Comparison of ENCODE assay signal across 23 cellular contexts in genomic region chr10:67664936-67665335, GRCh38. TPM values are rescaled to one million over a fixed set of nuclear protein-coding genes. Genes with fewer than 3 reads are reported as not detected.
DNase-seq lines count a peak whose midpoint lies in the region; ATAC-seq and TF ChIP-seq lines count a peak whose summit lies in the region.
"Had no signal": no experiment of that assay in that cellular context is flagged by ENCODE, and none has a peak within 500 bp of the region (broad histone marks: within the 10 kb centered on the region; RNA-seq: fewer than 3 reads in every experiment).

No MANE protein-coding gene starts in this region.

- CTCF ChIA-PET in HCT116 (lab: Charles Lee), result interaction anchor here (0.8 to 0.9 kb wide), 3 partner anchors 115 to 548 kb away, joined by 3 to 4 read pairs (median 3); no protein-coding TSS in a partner anchor

- H3K36me3 ChIP-seq in HCT116 (ENCODE audit: control insufficient read depth in 1 of 2, insufficient read depth in 2 of 2, low read length in 2 of 2) (no peaks in the 10 kb centered on the region), heart right ventricle (no peaks in the 10 kb centered on the region), H7 (replicated peaks; ENCODE audit: control insufficient read depth, insufficient read depth, low read length) (no peaks in the 10 kb centered on the region)
- H3K36me3 ChIP-seq: prostate gland had no signal

- no peak for TF ChIP-seq RAD21 in HCT116 (IDR thresholded peaks at IDR 0.05; ENCODE audit: low read depth)

- intact Hi-C loops in HCT116 (cut with micrococcal nuclease) (loop anchor here (5.0 kb wide), 1 partner anchor 97 kb away; no protein-coding TSS in a partner anchor), heart right ventricle (cut with DNase I) (loop anchor here in 6 of 10 donors (1.0 to 10.0 kb wide), 5 partner anchors 32 to 112 kb away; partner anchors contain the start of gene CTNNA3 (in 1 of the 6)), left colon (cut with DNase I, micrococcal nuclease) (no loop called here)

- no peaks in the 10 kb centered on the region for H3K79me2 ChIP-seq in HCT116 (ENCODE audit: insufficient read depth, low read length)

- TF ChIP-seq POLR2A in HCT116 (IDR thresholded peaks at IDR 0.05; ENCODE audit: borderline replicate concordance, extremely low read depth, insufficient read depth, insufficient read length), result no peak

- no peak overlapping the region for H3K27ac ChIP-seq in HCT116 (ENCODE audit: low read depth, low read length)
- peak overlapping the region; percentile 85 for H3K27ac ChIP-seq in angular gyrus (ENCODE audit: low read depth, low read length)
- peak overlapping the region in 9 of 10 donors; percentile 23 to 67 (median 52) for H3K27ac ChIP-seq in heart right ventricle
- H3K27ac ChIP-seq: prostate gland, RWPE1 had no signal

- DNase-seq in HCT116 (ENCODE audit: low read depth, low spot score), result no peak
- DNase-seq in heart right ventricle, result no peak
- peak; percentile 37 for DNase-seq in putamen (ENCODE audit: low spot score)
- DNase-seq in H7, result no peak
- no peak for DNase-seq in left colon
- no peak for DNase-seq in activated T-cell treated with anti-CD3 and anti-CD28 coated beads, Interleukin-2, amount 50 U/mL, for 1 hour
- DNase-seq in NCI-H774 (lab: John Stamatoyannopoulos, UW), result no peak
- DNase-seq: activated CD4-positive, alpha-beta memory T cell treated with anti-CD3 and anti-CD28 coated beads for 36 hours; activated T-cell treated with anti-CD3 and anti-CD28 coated beads, Interleukin-2, amount 50 U/mL, for 24 hours; CD8-positive, alpha-beta T cell; DMS79; H9; Kasumi-1; naive thymus-derived CD8-positive, alpha-beta T cell; NCI-H1417 treated with DMSO at 0.1 percent for 48 hours; NCI-H2171; stimulated activated naive CD4-positive, alpha-beta T cell treated with Interleukin-2 at 50 U/mL for 16 hours; T-cell had no signal

- BruUV-seq in HCT116 (replicated peaks; lab: Mats Ljungman, UMichigan), result no TSS peak

- H3K9ac ChIP-seq in HCT116 (ENCODE audit: low read length), result no peak overlapping the region

- no peak for ATAC-seq in HCT116
- peak in 4 of 8 donors; percentile 54 to 68 (median 64) for ATAC-seq in heart right ventricle
- ATAC-seq in left colon, result no peak
- ATAC-seq: CD8-positive, alpha-beta T cell; naive thymus-derived CD8-positive, alpha-beta T cell; T-cell had no signal

- no peak overlapping the region for H3K4me3 ChIP-seq in HCT116 (replicated peaks in 1 of 2; ENCODE audit: low read depth in 1 of 2, low read length in 2 of 2)
- peak overlapping the region in 9 of 10 donors; percentile 3 to 41 (median 37) for H3K4me3 ChIP-seq in heart right ventricle
- no peak overlapping the region for H3K4me3 ChIP-seq in H7 (ENCODE audit: insufficient read depth, low read depth, low read length)
- H3K4me3 ChIP-seq: prostate gland had no signal

- WGBS in heart right ventricle, 2 donors, result 39 to 43% methylated on average over 3 of the region's 3 CpGs

- H3K9me2 ChIP-seq in HCT116 (ENCODE audit: insufficient read depth), result no peaks in the 10 kb centered on the region

- TF ChIP-seq CTCF in HCT116 (IDR thresholded peaks at IDR 0.05 in 2 of 3, conservative IDR thresholded peaks at IDR 0.05 in 1 of 3; ENCODE audit: borderline replicate concordance in 1 of 3, insufficient read depth in 1 of 3, low read depth in 2 of 3, low read length in 2 of 3), result no peak
- no peak for TF ChIP-seq CTCF in heart right ventricle (IDR thresholded peaks at IDR 0.05)

- RAD21 ChIA-PET in HCT116 (lab: Charles Lee; ENCODE audit: low non-redundant PET in 1 of 2, low total read pairs in 2 of 2, uncharacterized antibody in 2 of 2, unreplicated experiment in 2 of 2), result no interaction called here

- H4K20me1 ChIP-seq in HCT116 (ENCODE audit: insufficient read depth), result no peaks in the 10 kb centered on the region

- H3K4me1 ChIP-seq in HCT116 (ENCODE audit: control insufficient read depth in 1 of 2, insufficient read depth in 2 of 2, low read length in 2 of 2), result peaks cover 13 to 21% of the 10 kb centered on the region in 2 experiments
- peaks cover 0 to 46% (median 7%) of the 10 kb centered on the region in 9 donors for H3K4me1 ChIP-seq in heart right ventricle
- H3K4me1 ChIP-seq: prostate gland had no signal

- H3K9me3 ChIP-seq in HCT116 (ENCODE audit: control insufficient read depth in 1 of 2, insufficient read depth in 1 of 2, low read depth in 1 of 2, low read length in 2 of 2) (no peaks in the 10 kb centered on the region), heart right ventricle (no peaks in the 10 kb centered on the region)
- H3K9me3 ChIP-seq: prostate gland had no signal

- H3K27me3 ChIP-seq in HCT116 (ENCODE audit: insufficient read depth, low read length), result no peaks in the 10 kb centered on the region
- H3K27me3 ChIP-seq in heart right ventricle, result no peaks in the 10 kb centered on the region
- no peaks in the 10 kb centered on the region for H3K27me3 ChIP-seq in H7 (ENCODE audit: control insufficient read depth, insufficient read depth, low read length)

- H3K4me2 ChIP-seq in HCT116 (ENCODE audit: low read length), result peak overlapping the region; percentile 58

- POLR2A ChIA-PET in HCT116 (lab: Charles Lee), result no interaction called here

- H2AFZ ChIP-seq in HCT116 (ENCODE audit: low read depth, low read length, poor library complexity, severe bottlenecking), result peak overlapping the region; percentile 100

TF ChIP-seq in HCT116, 20 proteins besides CTCF, POLR2A, EP300 and RAD21:
- TF ChIP-seq ELF1 (IDR thresholded peaks at IDR 0.05; ENCODE audit: borderline replicate concordance, low read depth), result no peak
- TF ChIP-seq ZNF274 (IDR thresholded peaks at IDR 0.05; ENCODE audit: low read depth, low read length), result no peak
- no peak for TF ChIP-seq EZH2phosphoT487 (IDR thresholded peaks at IDR 0.05; ENCODE audit: borderline replicate concordance)
- no peak for TF ChIP-seq CEBPB (IDR thresholded peaks at IDR 0.05; ENCODE audit: low read depth)
- no peak for TF ChIP-seq ATF3 (IDR thresholded peaks at IDR 0.05)
- TF ChIP-seq YY1 (IDR thresholded peaks at IDR 0.05; ENCODE audit: extremely low read depth, insufficient replicate concordance, low read depth, low read length), result no peak
- no peak for TF ChIP-seq EGR1 (IDR thresholded peaks at IDR 0.05; ENCODE audit: low read depth)
- TF ChIP-seq JUND (IDR thresholded peaks at IDR 0.05), result no peak
- TF ChIP-seq TCF7L2 (IDR thresholded peaks at IDR 0.05; ENCODE audit: borderline replicate concordance, extremely low read depth, insufficient read depth, insufficient read length), result no peak
- no peak for TF ChIP-seq FOSL1 (IDR thresholded peaks at IDR 0.05; ENCODE audit: low read depth)
- no peak for TF ChIP-seq REST (IDR thresholded peaks at IDR 0.05; ENCODE audit: low read depth)

RNA-seq across cellular contexts. Expression of gene CTNNA3, which starts 31.1 kb away (rescaled TPM):
- total RNA-seq in HCT116 (2021; ENCODE audit: unreplicated experiment), result 0.32 TPM
- 0.08 TPM in 1 of 2 replicates, not detected in the other for polyA plus RNA-seq in HCT116 (2012)
- total RNA-seq in heart right ventricle, result 100 to 1,000 TPM; 101 to 213 (median 189) TPM
- 1 to 10 TPM; 2.0 to 4.0 TPM for polyA plus RNA-seq in heart right ventricle
- total RNA-seq in H7 (2014; rRNA removed; shearing (Covaris generic)), result 2.3 and 10.6 TPM in 2 replicates
- total RNA-seq in left colon, result 1 to 10 TPM in 1 of 2 donors, under 1 TPM in 1; 0.21 to 1.0 TPM
- total RNA-seq: activated CD4-positive, alpha-beta memory T cell treated with anti-CD3 and anti-CD28 coated beads for 36 hours; bronchial epithelial cell; CD8-positive, alpha-beta T cell; lung microvascular endothelial cell; naive thymus-derived CD8-positive, alpha-beta T cell had no signal
- polyA plus RNA-seq: naive thymus-derived CD8-positive, alpha-beta T cell had no signal

Comparison
In these comparisons a context has a peak if more than half of its experiments do, and no peak if none do; other contexts are left out.
1. H3K4me3 ChIP-seq: peak in heart right ventricle (9 of 10); none in HCT116 (0 of 2) and H7 (single experiment).
2. intact Hi-C loops: an anchor here in HCT116 (5.0 kb wide) and heart right ventricle (1.0 to 10.0 kb wide); none called in left colon.